In genomic region chr2:54557211-54557600, GRCh38 we compare ENCODE assay signal across 1 cellular context.
TF ChIP-seq lines count a peak whose summit lies in the region.

No MANE protein-coding gene starts in this region.

TF ChIP-seq in HCT116, 20 proteins besides CTCF, POLR2A, EP300 and RAD21 (continued from another document):
- no peak for TF ChIP-seq ZNF274 (IDR thresholded peaks at IDR 0.05; ENCODE audit: low read depth, low read length)
TF ChIP-seq in HCT116: peak in this region for 0.
